23 cellular contexts compared by ENCODE assay signal in the genomic region with DNA sequence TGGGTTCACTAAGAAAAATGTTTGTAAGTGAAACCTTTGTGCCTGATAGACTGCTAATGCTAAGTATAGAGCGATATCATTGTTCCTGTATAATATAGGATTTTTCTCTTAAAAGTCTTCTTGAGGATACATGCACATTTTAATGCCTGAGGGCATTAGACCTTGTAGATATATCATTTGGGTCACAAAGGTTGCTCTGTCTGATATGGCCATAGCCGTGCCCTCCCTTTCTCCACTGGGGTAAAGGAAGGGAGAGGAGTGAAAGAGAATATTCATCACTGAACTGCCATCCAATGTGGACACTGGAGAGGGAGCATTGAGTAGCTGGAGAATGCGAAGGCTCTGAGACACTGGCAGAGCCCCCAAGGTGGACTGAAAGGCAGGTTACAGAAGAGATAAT.
A peak's percentile ranks its signal among the peaks of the same experiment; 100 is the strongest.
DNase-seq lines count a peak whose midpoint lies in the region; ATAC-seq and TF ChIP-seq lines count a peak whose summit lies in the region.
"Had no signal": no experiment of that assay in that cellular context is flagged by ENCODE, and none has a peak within 500 bp of the region (broad histone marks: within the 10 kb centered on the region; RNA-seq: fewer than 3 reads in every experiment).

No MANE protein-coding gene starts in this region.

- H3K9me3 Mint-ChIP-seq in H9 (peaks cover 4 to 9% of the 10 kb centered on the region in 2 experiments), WTC11 (peaks cover 9% of the 10 kb centered on the region)

- H3K56ac ChIP-seq in H9 (ENCODE audit: insufficient read length, low read depth, low read length) = no peak overlapping the region

- H3T11ph ChIP-seq in H9 (ENCODE audit: low read length) = no peak overlapping the region

- no peaks in the 10 kb centered on the region for H3K79me1 ChIP-seq in H9 (ENCODE audit: insufficient read depth, low read depth, low read length, poor library complexity, severe bottlenecking)

- H3K9me3 ChIP-seq in H9 (ENCODE audit: control insufficient read depth, low read depth, low read length) = no peaks in the 10 kb centered on the region
- H3K9me3 ChIP-seq in spleen = peaks cover 0 to 10% (median 6%) of the 10 kb centered on the region in 8 donors
- H3K9me3 ChIP-seq: A549 had no signal

- H3K4me1 Mint-ChIP-seq in H9 (0 out of 4 replicates have a peak, but pooled peaks cover 0 to 2% of the 10 kb centered on the region in 2 experiments), WTC11 (peaks cover 13% of the 10 kb centered on the region)
- H3K4me1 Mint-ChIP-seq: B cell had no signal

- no peak overlapping the region for H3K4me2 ChIP-seq in H9 (ENCODE audit: insufficient read depth, insufficient read length, low read length)
- H3K4me2 ChIP-seq: A549; BLaER1 treated with 17β-estradiol and CSF1 and Interleukin-3, amounts not matched to agents 10 nM and 100 nM had no signal

- no peak overlapping the region for H2AFZ ChIP-seq in H9 (ENCODE audit: low read length)

- no peak overlapping the region for H2BK12ac ChIP-seq in H9 (ENCODE audit: insufficient read length, low read depth, low read length)

- intact Hi-C loops in spleen (cut with DNase I; ENCODE audit: low total_unique reads) = no loop called here

- H2BK120ac ChIP-seq in H9 (ENCODE audit: low read depth, low read length, poor library complexity, severe bottlenecking) = no peak overlapping the region

- no peak overlapping the region for H2AK5ac ChIP-seq in H9 (ENCODE audit: insufficient read length, low read length)

- no peak overlapping the region for H2BK20ac ChIP-seq in H9 (ENCODE audit: low read depth, low read length, poor library complexity, severe bottlenecking)

- CTCF ChIA-PET in WTC11 (lab: Charles Lee) = no interaction called here

- H4K5ac ChIP-seq in H9 (ENCODE audit: insufficient read length, low read depth, low read length) = no peak overlapping the region

- H2BK5ac ChIP-seq in H9 (ENCODE audit: insufficient read length, low read length) = no peak overlapping the region

- H3K4me3 ChIP-seq in spleen = no peak overlapping the region
- H3K4me3 ChIP-seq: A549; BLaER1 treated with 17β-estradiol and CSF1 and Interleukin-3, amounts not matched to agents 10 nM and 100 nM; GM12878 had no signal

- H4K20me1 ChIP-seq in H9 (ENCODE audit: control insufficient read depth, insufficient read depth, insufficient read length) = no peaks in the 10 kb centered on the region
- H4K20me1 ChIP-seq: BLaER1 treated with 17β-estradiol and CSF1 and Interleukin-3, amounts not matched to agents 10 nM and 100 nM had no signal

- H3K79me2 ChIP-seq in H9 (ENCODE audit: insufficient read depth, low read length) = no peaks in the 10 kb centered on the region

- no peak overlapping the region for H3K23ac ChIP-seq in H9 (ENCODE audit: insufficient read length, low read depth, low read length)

- DNase-seq in COLO829 (ENCODE audit: low spot score) = peak; percentile 53
- no peak for DNase-seq in H9
- DNase-seq in WTC11 (ENCODE audit: low spot score) = no peak
- DNase-seq in T-helper 2 cell = no peak
- no peak for DNase-seq in HuH-7.5 (ENCODE audit: low spot score)
- no peak for DNase-seq in spleen
- DNase-seq: AML-193; CD4-positive, alpha-beta T cell; CD8-positive, alpha-beta T cell; COR-L47; DMS 273 treated with DMSO at 0.1 percent for 48 hours; DMS153; DMS53; DMS79; DND-41; EL; GDM1 had no signal

- H3K23me2 ChIP-seq in H9 (ENCODE audit: insufficient read length, low read depth, low read length, poor library complexity, severe bottlenecking) = no peaks in the 10 kb centered on the region

- no peak overlapping the region for H4K8ac ChIP-seq in H9 (replicated peaks; ENCODE audit: insufficient read length, low read depth, low read length)

- no CpG with 5 or more reads among the region's 3 CpGs for WGBS in H9 (ENCODE audit: extremely low coverage, insufficient read length, low lambda C conversion rate)
- 75 to 90% (median 86%) methylated on average over 3 of the region's 3 CpGs for WGBS in spleen, 5 donors

- no peak overlapping the region for H3K14ac ChIP-seq in H9 (ENCODE audit: insufficient read depth, low read length)

- H3K4me3 Mint-ChIP-seq in H9 = no peak overlapping the region
- no peak overlapping the region for H3K4me3 Mint-ChIP-seq in WTC11
- H3K4me3 Mint-ChIP-seq: B cell; CD4-positive, alpha-beta T cell; CD8-positive, alpha-beta T cell had no signal

- TF ChIP-seq CTCF in H9 (conservative IDR thresholded peaks at IDR 0.05) (no peak), WTC11 (IDR thresholded peaks at IDR 0.05) (no peak), spleen (IDR thresholded peaks at IDR 0.05 in 8 of 11, conservative IDR thresholded peaks at IDR 0.05 in 3 of 11) (no peak)

- no peak overlapping the region for H4K91ac ChIP-seq in H9 (ENCODE audit: insufficient read length, low read depth, low read length)

- no peak for ATAC-seq in WTC11
- ATAC-seq: A549; CD8-positive, alpha-beta T cell; GM12878 had no signal

- H3K27ac ChIP-seq in H9 (ENCODE audit: insufficient read length, low read depth, low read length) = no peak overlapping the region
- no peak overlapping the region for H3K27ac ChIP-seq in spleen
- H3K27ac ChIP-seq: 22Rv1; A549; BLaER1 treated with 17β-estradiol and CSF1 and Interleukin-3, amounts not matched to agents 10 nM and 100 nM; C4-2B had no signal

- H3K36me3 Mint-ChIP-seq in H9 (ENCODE audit: insufficient read depth in 1 of 3, low read depth in 3 of 3) (peaks cover 0 to 2% (median 0%) of the 10 kb centered on the region in 3 experiments; a peak in 3 of 7 replicates), WTC11 (peaks cover 8% of the 10 kb centered on the region)
- H3K36me3 Mint-ChIP-seq: CD8-positive, alpha-beta T cell had no signal

- H3K27ac Mint-ChIP-seq in H9 (no peak overlapping the region), WTC11 (0 out of 2 replicates have a peak overlapping the region, but pooled peaks have one; percentile 50)
- H3K27ac Mint-ChIP-seq: B cell; CD4-positive, alpha-beta T cell; CD8-positive, alpha-beta T cell had no signal

- H3K4ac ChIP-seq in H9 (ENCODE audit: low read depth, low read length) = no peak overlapping the region

- no peaks in the 10 kb centered on the region for H3K36me3 ChIP-seq in spleen
- H3K36me3 ChIP-seq: BLaER1 treated with 17β-estradiol and CSF1 and Interleukin-3, amounts not matched to agents 10 nM and 100 nM had no signal

- H3K9ac ChIP-seq in H9 (ENCODE audit: extremely low read depth, insufficient read length, low read length) = no peak overlapping the region
- H3K9ac ChIP-seq: BLaER1 treated with 17β-estradiol and CSF1 and Interleukin-3, amounts not matched to agents 10 nM and 100 nM had no signal

- TF ChIP-seq POLR2A in spleen (IDR thresholded peaks at IDR 0.05) = no peak

- H3K27me3 Mint-ChIP-seq in H9 (ENCODE audit: low read depth) (no peaks in the 10 kb centered on the region), WTC11 (ENCODE audit: low read depth) (no peaks in the 10 kb centered on the region)
- H3K27me3 Mint-ChIP-seq: B cell; CD4-positive, alpha-beta T cell had no signal

- no peaks in the 10 kb centered on the region for H3K4me1 ChIP-seq in H9 (ENCODE audit: insufficient read depth, low read length)
- no peaks in the 10 kb centered on the region for H3K4me1 ChIP-seq in spleen
- H3K4me1 ChIP-seq: A549; BLaER1 treated with 17β-estradiol and CSF1 and Interleukin-3, amounts not matched to agents 10 nM and 100 nM had no signal

- peak overlapping the region; percentile 64 for H3K18ac ChIP-seq in H9 (ENCODE audit: insufficient read length, low read depth, low read length)

- POLR2A ChIA-PET in WTC11 (lab: Charles Lee) = no interaction called here

- no peak overlapping the region for H2BK15ac ChIP-seq in H9 (ENCODE audit: low read depth, low read length)

- no peaks in the 10 kb centered on the region for H3K27me3 ChIP-seq in H9 (ENCODE audit: insufficient read depth, low read length)
- H3K27me3 ChIP-seq in spleen (replicated peaks in 1 of 7) = no peaks in the 10 kb centered on the region
- H3K27me3 ChIP-seq: BLaER1 treated with 17β-estradiol and CSF1 and Interleukin-3, amounts not matched to agents 10 nM and 100 nM had no signal

TF ChIP-seq in WTC11, 78 proteins besides CTCF, POLR2A, EP300 and RAD21 (continues in another document):
- no peak for TF ChIP-seq TCF7 (CRISPR knock-in tag; IDR thresholded peaks at IDR 0.05; ENCODE audit: low read depth)
- TF ChIP-seq HMGA2 (CRISPR knock-in tag; IDR thresholded peaks at IDR 0.05) = no peak
- TF ChIP-seq ESRRA (CRISPR knock-in tag; IDR thresholded peaks at IDR 0.05; ENCODE audit: borderline replicate concordance) = no peak
- TF ChIP-seq, protein P1, sequence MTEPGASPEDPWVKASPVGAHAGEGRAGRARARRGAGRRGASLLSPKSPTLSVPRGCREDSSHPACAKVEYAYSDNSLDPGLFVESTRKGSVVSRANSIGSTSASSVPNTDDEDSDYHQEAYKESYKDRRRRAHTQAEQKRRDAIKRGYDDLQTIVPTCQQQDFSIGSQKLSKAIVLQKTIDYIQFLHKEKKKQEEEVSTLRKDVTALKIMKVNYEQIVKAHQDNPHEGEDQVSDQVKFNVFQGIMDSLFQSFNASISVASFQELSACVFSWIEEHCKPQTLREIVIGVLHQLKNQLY (CRISPR knock-in tag; IDR thresholded peaks at IDR 0.05) = no peak
- no peak for TF ChIP-seq KAT7 (CRISPR knock-in tag; IDR thresholded peaks at IDR 0.05; ENCODE audit: borderline replicate concordance)
- TF ChIP-seq, protein P2, sequence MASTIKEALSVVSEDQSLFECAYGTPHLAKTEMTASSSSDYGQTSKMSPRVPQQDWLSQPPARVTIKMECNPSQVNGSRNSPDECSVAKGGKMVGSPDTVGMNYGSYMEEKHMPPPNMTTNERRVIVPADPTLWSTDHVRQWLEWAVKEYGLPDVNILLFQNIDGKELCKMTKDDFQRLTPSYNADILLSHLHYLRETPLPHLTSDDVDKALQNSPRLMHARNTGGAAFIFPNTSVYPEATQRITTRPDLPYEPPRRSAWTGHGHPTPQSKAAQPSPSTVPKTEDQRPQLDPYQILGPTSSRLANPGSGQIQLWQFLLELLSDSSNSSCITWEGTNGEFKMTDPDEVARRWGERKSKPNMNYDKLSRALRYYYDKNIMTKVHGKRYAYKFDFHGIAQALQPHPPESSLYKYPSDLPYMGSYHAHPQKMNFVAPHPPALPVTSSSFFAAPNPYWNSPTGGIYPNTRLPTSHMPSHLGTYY (CRISPR knock-in tag; IDR thresholded peaks at IDR 0.05) = no peak
